8 cellular contexts compared by ENCODE assay signal in genomic region chr1:150973258-150973825, GRCh38. TPM values are rescaled to one million over a fixed set of nuclear protein-coding genes. Genes with fewer than 3 reads are reported as not detected.
DNase-seq lines count a peak whose midpoint lies in the region; FAIRE-seq and TF ChIP-seq lines count a peak whose summit lies in the region.

No MANE protein-coding gene starts in this region.

- no peaks in the 10 kb centered on the region for H3K27me3 Mint-ChIP-seq in activated naive CD8-positive, alpha-beta T cell treated with anti-CD3 and anti-CD28 coated beads for 36 hours
- peaks cover 0 to 11% (median 0%) of the 10 kb centered on the region in 3 donors for H3K27me3 Mint-ChIP-seq in immature natural killer cell (ENCODE audit: low read depth in 3 of 3)

- POLR2A ChIA-PET in AG04449 (lab: Yijun Ruan, JAX) (interaction anchor here (0.8 to 1.5 kb wide), 2 partner anchors 10 to 33 kb away, joined by 3 to 5 read pairs; partner anchors contain the start of gene MINDY1), HEK293 (lab: Yijun Ruan, JAX) (interaction anchor here (1.0 to 1.7 kb wide), 5 partner anchors 8 to 97 kb away, joined by 3 to 9 read pairs (median 3); partner anchors contain the start of genes ARNT and MINDY1)

- no peaks in the 10 kb centered on the region for H3K9me3 ChIP-seq in HEK293 (ENCODE audit: control insufficient read depth, insufficient read depth, low read depth, low read length)
- no peaks in the 10 kb centered on the region for H3K9me3 ChIP-seq in stomach

- no peak for TF ChIP-seq CTCF in AG04449 (IDR thresholded peaks at IDR 0.05; ENCODE audit: insufficient read depth, low read length, missing control alignments)
- TF ChIP-seq CTCF in HEK293 (tag by site-specific recombination; IDR thresholded peaks at IDR 0.05): no peak
- TF ChIP-seq CTCF in stomach (IDR thresholded peaks at IDR 0.05): no peak
- TF ChIP-seq CTCF in D721Med (IDR thresholded peaks at IDR 0.05; ENCODE audit: insufficient read depth, missing control alignments): no peak

- H3K27ac Mint-ChIP-seq in activated naive CD8-positive, alpha-beta T cell treated with anti-CD3 and anti-CD28 coated beads for 36 hours: peak overlapping the region; percentile 89
- peak overlapping the region; percentile 72 to 90 (median 86) for H3K27ac Mint-ChIP-seq in immature natural killer cell

- 4 to 9% (median 9%) methylated on average over 10 to 15 of the region's 15 CpGs for WGBS in stomach, 5 donors

- peak overlapping the region; percentile 92 for H3K4me3 Mint-ChIP-seq in activated naive CD8-positive, alpha-beta T cell treated with anti-CD3 and anti-CD28 coated beads for 36 hours
- H3K4me3 Mint-ChIP-seq in immature natural killer cell: peak overlapping the region; percentile 82 to 88 (median 85)

- peak overlapping the region; percentile 78 for H3K4me3 ChIP-seq in AG04449 (ENCODE audit: low read depth, low read length)
- H3K4me3 ChIP-seq in HEK293 (ENCODE audit: low read depth, low read length): peak overlapping the region; percentile 82
- H3K4me3 ChIP-seq in stomach: peak overlapping the region; percentile 80 to 97 (median 93)

- no peaks in the 10 kb centered on the region for H3K27me3 ChIP-seq in stomach

- no peaks in the 10 kb centered on the region for H3K9me3 Mint-ChIP-seq in activated naive CD8-positive, alpha-beta T cell treated with anti-CD3 and anti-CD28 coated beads for 36 hours
- H3K9me3 Mint-ChIP-seq in immature natural killer cell: no peaks in the 10 kb centered on the region

- intact Hi-C loops in stomach (cut with DNase I; ENCODE audit: low total_unique reads): no loop called here

- H3K27ac ChIP-seq in HEK293 (ENCODE audit: extremely low read depth, low read depth, low read length): peak overlapping the region; percentile 81
- peak overlapping the region; percentile 91 to 99 (median 91) for H3K27ac ChIP-seq in stomach

- DNase-seq in AG04449 (ENCODE audit: low read depth, low spot score) (no peak), immature natural killer cell (peak in 2 of 3 donors; percentile 6 to 23), stomach (peak; percentile 29), D721Med (ENCODE audit: insufficient read length, low spot score) (no peak), islet precursor cell (no peak), T-helper 9 cell (no peak)
- DNase-seq in activated naive CD8-positive, alpha-beta T cell treated with anti-CD3 and anti-CD28 coated beads for 36 hours: peak; percentile 37

- FAIRE-seq in D721Med (lab: Jason Lieb, UNC): no peak

- H3K4me1 ChIP-seq in HEK293 (ENCODE audit: control insufficient read depth, insufficient read depth, low read length) (peaks cover 26% of the 10 kb centered on the region), stomach (peaks cover 58 to 89% (median 82%) of the 10 kb centered on the region in 4 donors)

- H3K36me3 Mint-ChIP-seq in activated naive CD8-positive, alpha-beta T cell treated with anti-CD3 and anti-CD28 coated beads for 36 hours: peaks cover 27% of the 10 kb centered on the region
- H3K36me3 Mint-ChIP-seq in immature natural killer cell: no peaks in the 10 kb centered on the region

- TF ChIP-seq EP300 in stomach (IDR thresholded peaks at IDR 0.05): no peak

- CTCF ChIA-PET in AG04449 (lab: Yijun Ruan, JAX) (interaction anchor here (0.7 to 19.7 kb wide), 5 partner anchors 8 to 51 kb away, joined by 3 to 551 read pairs (median 4); partner anchors contain the start of genes ANXA9 and MINDY1), HEK293 (lab: Yijun Ruan, JAX) (interaction anchor here (1.4 kb wide), 1 partner anchor 22 kb away, joined by 5 read pairs; no protein-coding TSS in a partner anchor)

- peaks cover 58% of the 10 kb centered on the region for H3K4me1 Mint-ChIP-seq in activated naive CD8-positive, alpha-beta T cell treated with anti-CD3 and anti-CD28 coated beads for 36 hours
- peaks cover 65 to 68% of the 10 kb centered on the region in 2 donors for H3K4me1 Mint-ChIP-seq in immature natural killer cell

- no peak for TF ChIP-seq POLR2A in stomach (IDR thresholded peaks at IDR 0.05)

- H3K36me3 ChIP-seq in HEK293 (ENCODE audit: control insufficient read depth in 2 of 2, insufficient read depth in 1 of 2, low read length in 2 of 2) (peaks cover 0 to 12% of the 10 kb centered on the region in 2 experiments; a peak in 2 of 3 replicates), stomach (peaks cover 6 to 9% (median 8%) of the 10 kb centered on the region in 4 donors)

TF ChIP-seq in HEK293, 187 proteins besides CTCF, POLR2A, EP300 and RAD21 (continues in another document):
- no peak for TF ChIP-seq ZNF560 (tag by site-specific recombination; IDR thresholded peaks at IDR 0.05; ENCODE audit: borderline replicate concordance)
- TF ChIP-seq ZNF18 (tag by site-specific recombination; IDR thresholded peaks at IDR 0.05): no peak
- no peak for TF ChIP-seq ZNF488 (tag by site-specific recombination; IDR thresholded peaks at IDR 0.05)
- no peak for TF ChIP-seq ZBTB7A (tag by site-specific recombination; IDR thresholded peaks at IDR 0.05; ENCODE audit: low read depth)
- TF ChIP-seq ZNF132 (tag by site-specific recombination; IDR thresholded peaks at IDR 0.05; ENCODE audit: borderline replicate concordance): no peak
- TF ChIP-seq SP7 (tag by site-specific recombination; IDR thresholded peaks at IDR 0.05): no peak
- TF ChIP-seq ZNF529 (tag by site-specific recombination; IDR thresholded peaks at IDR 0.05; ENCODE audit: insufficient replicate concordance): no peak
- TF ChIP-seq ZNF292 (tag by site-specific recombination; IDR thresholded peaks at IDR 0.05; ENCODE audit: borderline replicate concordance, low read depth): no peak
- TF ChIP-seq ZSCAN23 (tag by site-specific recombination; IDR thresholded peaks at IDR 0.05): no peak
- 0 out of 2 replicates have a peak, but pooled peaks have one; percentile 63 for TF ChIP-seq ZBTB20 (tag by site-specific recombination; IDR thresholded peaks at IDR 0.05)
- peak; percentile 52; the same call in 1 of the 2 replicates for TF ChIP-seq ZNF341 (tag by site-specific recombination; IDR thresholded peaks at IDR 0.05; ENCODE audit: low read depth)
- no peak for TF ChIP-seq ZNF785 (tag by site-specific recombination; IDR thresholded peaks at IDR 0.05)
- no peak for TF ChIP-seq TRIM28 (IDR thresholded peaks at IDR 0.05; ENCODE audit: borderline replicate concordance, low read length)
- TF ChIP-seq ZNF645 (tag by site-specific recombination; IDR thresholded peaks at IDR 0.05): no peak
- no peak for TF ChIP-seq SP3 (tag by site-specific recombination; IDR thresholded peaks at IDR 0.05)
- no peak for TF ChIP-seq ZNF624 (tag by site-specific recombination; IDR thresholded peaks at IDR 0.05)
- TF ChIP-seq ZNF658 (tag by site-specific recombination; IDR thresholded peaks at IDR 0.05): no peak
- TF ChIP-seq ZNF112 (tag by site-specific recombination; IDR thresholded peaks at IDR 0.05): no peak

RNA-seq across cellular contexts. Expression of gene CERS2, which starts 1.3 kb away (rescaled TPM):
- total RNA-seq in activated naive CD8-positive, alpha-beta T cell treated with anti-CD3 and anti-CD28 coated beads for 36 hours: 100 to 1,000 TPM; 160 to 166 TPM
- polyA plus RNA-seq in immature natural killer cell (100 to 1,000 TPM; 138 to 200 (median 168) TPM), stomach (100 to 1,000 TPM; 101 to 125 (median 114) TPM)
- 100 to 1,000 TPM in 2 of 5 donors, 10 to 100 TPM in 3; 24.9 to 117 (median 76.0) TPM for total RNA-seq in stomach

RNA-seq across cellular contexts. Expression of gene ANXA9, which starts 8.8 kb away (rescaled TPM):
- total RNA-seq in activated naive CD8-positive, alpha-beta T cell treated with anti-CD3 and anti-CD28 coated beads for 36 hours: not detected
- polyA plus RNA-seq in immature natural killer cell (not detected), stomach (under 1 TPM; 0.44 to 0.63 (median 0.46) TPM)
- total RNA-seq in stomach: not detected

RNA-seq across cellular contexts. Expression of gene MINDY1, which starts 33.4 kb away (rescaled TPM):
- 10 to 100 TPM in 1 of 2 experiments, 1 to 10 TPM in 1; 9.4 to 11.6 TPM for total RNA-seq in activated naive CD8-positive, alpha-beta T cell treated with anti-CD3 and anti-CD28 coated beads for 36 hours
- 1 to 10 TPM; 2.1 to 5.1 (median 3.6) TPM for polyA plus RNA-seq in immature natural killer cell
- 10 to 100 TPM; 19.1 to 60.0 (median 40.6) TPM for total RNA-seq in stomach
- polyA plus RNA-seq in stomach: 10 to 100 TPM in 2 of 3 donors, 1 to 10 TPM in 1; 9.8 to 18.8 (median 16.1) TPM

RNA-seq across cellular contexts. Expression of gene PRUNE1, which starts 34.9 kb away (rescaled TPM):
- total RNA-seq in activated naive CD8-positive, alpha-beta T cell treated with anti-CD3 and anti-CD28 coated beads for 36 hours: 10 to 100 TPM; 13.0 to 14.4 TPM
- polyA plus RNA-seq in immature natural killer cell (10 to 100 TPM; 35.6 to 53.3 (median 40.1) TPM), stomach (10 to 100 TPM; 10.8 to 12.7 (median 11.7) TPM)
- 100 to 1,000 TPM in 1 of 5 donors, 10 to 100 TPM in 3, 1 to 10 TPM in 1; 2.9 to 118 (median 21.2) TPM for total RNA-seq in stomach

RNA-seq across cellular contexts. Expression of gene SETDB1, which starts 47.2 kb away (rescaled TPM):
- total RNA-seq in activated naive CD8-positive, alpha-beta T cell treated with anti-CD3 and anti-CD28 coated beads for 36 hours: 10 to 100 TPM; 40.4 to 51.1 TPM
- polyA plus RNA-seq in immature natural killer cell: 10 to 100 TPM; 11.7 to 20.9 (median 15.3) TPM
- 10 to 100 TPM; 25.4 to 77.3 (median 56.0) TPM for total RNA-seq in stomach
- 10 to 100 TPM; 13.8 to 19.6 (median 17.3) TPM for polyA plus RNA-seq in stomach

Comparison
In these comparisons a context has a peak if more than half of its experiments do, and no peak if none do; other contexts are left out.
1. DNase-seq: peak in activated naive CD8-positive, alpha-beta T cell treated with anti-CD3 and anti-CD28 coated beads for 36 hours (single experiment), immature natural killer cell (2 of 3) and stomach (single experiment); none in AG04449 (single experiment), D721Med (single experiment), islet precursor cell (single experiment) and T-helper 9 cell (single experiment).
2. Peak in every context shown above with its lines, with median percentiles within 50 percentile points of each other: H3K4me3 ChIP-seq.